In genomic region chr11:120707663-120708062, GRCh38 we compare ENCODE assay signal across 25 cellular contexts.
A peak's percentile ranks its signal among the peaks of the same experiment; 100 is the strongest.
DNase-seq lines count a peak whose midpoint lies in the region; ATAC-seq, FAIRE-seq and TF ChIP-seq lines count a peak whose summit lies in the region.
"Had no signal": no experiment of that assay in that cellular context is flagged by ENCODE, and none has a peak within 500 bp of the region (broad histone marks: within the 10 kb centered on the region; RNA-seq: fewer than 3 reads in every experiment).

No MANE protein-coding gene starts in this region.

- no peak overlapping the region for H2BK5ac ChIP-seq in H1 (ENCODE audit: low read depth, low read length)

- no peak for FAIRE-seq in H1 (lab: Jason Lieb, UNC)
- FAIRE-seq: A204.1, GM12891, GM19239 had no signal

- H3K9me3 ChIP-seq in BLaER1 (peaks cover 5% of the 10 kb centered on the region; the same call in 1 of the 2 replicates), H1 (ENCODE audit: insufficient read depth in 2 of 2, low read depth in 1 of 2, low read length in 1 of 2) (0 out of 4 replicates have a peak, but pooled peaks cover 0 to 2% of the 10 kb centered on the region in 2 experiments), vagina (no peaks in the 10 kb centered on the region), upper lobe of left lung (peaks cover 0 to 9% (median 4%) of the 10 kb centered on the region in 4 donors)
- peaks cover 9 to 35% (median 22%) of the 10 kb centered on the region in 11 experiments; a peak in 21 of 22 replicates for H3K9me3 ChIP-seq in BLaER1 treated with 17β-estradiol and CSF1 and Interleukin-3, amounts not matched to agents 10 nM and 100 nM (replicated peaks in 1 of 11)
- H3K9me3 ChIP-seq: BE2C had no signal

- no peaks in the 10 kb centered on the region for H3K23me2 ChIP-seq in H1 (ENCODE audit: low read depth, low read length)

- H4K20me1 ChIP-seq in BLaER1 (no peaks in the 10 kb centered on the region), H1 (replicated peaks in 1 of 2; ENCODE audit: control insufficient read depth in 1 of 2, insufficient read depth in 2 of 2, low read length in 2 of 2) (no peaks in the 10 kb centered on the region)
- H4K20me1 ChIP-seq in BLaER1 treated with 17β-estradiol and CSF1 and Interleukin-3, amounts not matched to agents 10 nM and 100 nM: no peaks in the 10 kb centered on the region; a peak in 1 of 22 replicates

- no peak overlapping the region for H2BK20ac ChIP-seq in H1 (ENCODE audit: low read length)

- no peak overlapping the region for H2AK5ac ChIP-seq in H1 (ENCODE audit: low read depth, low read length)

- H3K79me2 ChIP-seq in H1 (ENCODE audit: control insufficient read depth in 1 of 2, insufficient read depth in 2 of 2, low read length in 2 of 2): no peaks in the 10 kb centered on the region

- H4K91ac ChIP-seq in H1 (replicated peaks; ENCODE audit: insufficient read length, low read length): no peak overlapping the region

- TF ChIP-seq POLR2A in H1 (IDR thresholded peaks at IDR 0.05; ENCODE audit: control extremely low read depth in 1 of 2, low read depth in 2 of 2, low read length in 2 of 2) (no peak), vagina (IDR thresholded peaks at IDR 0.05) (no peak), upper lobe of left lung (IDR thresholded peaks at IDR 0.05) (no peak)

- H3K27me3 ChIP-seq in BLaER1: no peaks in the 10 kb centered on the region
- peaks cover 0 to 26% (median 0%) of the 10 kb centered on the region in 11 experiments; a peak in 4 of 22 replicates for H3K27me3 ChIP-seq in BLaER1 treated with 17β-estradiol and CSF1 and Interleukin-3, amounts not matched to agents 10 nM and 100 nM
- H3K27me3 ChIP-seq in H1 (replicated peaks in 1 of 4; ENCODE audit: control insufficient read depth in 3 of 4, extremely low read depth in 1 of 4, insufficient read depth in 3 of 4, low read length in 3 of 4): no peaks in the 10 kb centered on the region; a peak in 2 of 7 replicates
- no peaks in the 10 kb centered on the region for H3K27me3 ChIP-seq in vagina
- no peaks in the 10 kb centered on the region for H3K27me3 ChIP-seq in upper lobe of left lung
- H3K27me3 ChIP-seq: BE2C had no signal

- 0 out of 2 replicates have a peak overlapping the region, but pooled peaks have one; percentile 26 for H4K8ac ChIP-seq in H1 (ENCODE audit: extremely low read depth, insufficient read depth, low read length)

- no peak overlapping the region for H3K14ac ChIP-seq in H1 (ENCODE audit: insufficient read length)

- H2AFZ ChIP-seq in H1 (ENCODE audit: low read length): no peak overlapping the region

- no peaks in the 10 kb centered on the region for H3K36me3 ChIP-seq in BLaER1
- H3K36me3 ChIP-seq in BLaER1 treated with 17β-estradiol and CSF1 and Interleukin-3, amounts not matched to agents 10 nM and 100 nM: no peaks in the 10 kb centered on the region
- H3K36me3 ChIP-seq in H1 (ENCODE audit: control insufficient read depth in 2 of 4, insufficient read depth in 4 of 4, low read length in 3 of 4): no peaks in the 10 kb centered on the region; a peak in 1 of 8 replicates
- H3K36me3 ChIP-seq in vagina: no peaks in the 10 kb centered on the region
- H3K36me3 ChIP-seq in upper lobe of left lung: no peaks in the 10 kb centered on the region
- H3K36me3 ChIP-seq: BE2C had no signal

- H3K23ac ChIP-seq in H1 (ENCODE audit: insufficient read length): no peak overlapping the region

- DNase-seq in H1 (ENCODE audit: low read depth in 1 of 2, low spot score in 2 of 2) (no peak), vagina (ENCODE audit: extremely low spot score in 2 of 2) (peak; percentile 7 to 82), NCI-H526 treated with DMSO at 0.1 percent for 48 hours (lab: John Stamatoyannopoulos, UW) (no peak), NCI-H82 (lab: John Stamatoyannopoulos, UW) (no peak), upper lobe of left lung (no peak)
- DNase-seq: 8988T; ACHN; BE2C; C1 segment of cervical spinal cord; CD4-positive, alpha-beta memory T cell; CD4-positive, CD25-positive, alpha-beta regulatory T cell; CD8-positive, alpha-beta memory T cell; COR-L47; DMS 273 treated with DMSO at 0.1 percent for 48 hours; DMS153; DMS53; DMS79; DND-41; EL; GDM1 had no signal

- WGBS in H1 (ENCODE audit: extremely low coverage in 1 of 2, insufficient coverage in 1 of 2, insufficient read length in 1 of 2, insufficient replicate concordance in 2 of 2, low coverage in 1 of 2, low lambda C conversion rate in 2 of 2, missing lambda C conversion rate in 1 of 2), 2 experiments: 79% methylated on average over 2 of the region's 2 CpGs; no CpG with 5 or more reads in 1 of the 2 experiments
- 80 to 95% methylated on average over 1 to 2 of the region's 2 CpGs for WGBS in upper lobe of left lung, 2 donors

- no peak overlapping the region for H3K4ac ChIP-seq in H1 (replicated peaks; ENCODE audit: insufficient read length, low read depth, low read length)

- intact Hi-C loops in vagina (cut with DNase I): no loop called here

- H2BK15ac ChIP-seq in H1 (ENCODE audit: low read length): no peak overlapping the region

- H3K4me3 ChIP-seq in BLaER1 (no peak overlapping the region), H1 (ENCODE audit: extremely low read depth in 1 of 4, insufficient read depth in 2 of 4, low read depth in 3 of 4, low read length in 4 of 4) (no peak overlapping the region), vagina (no peak overlapping the region), upper lobe of left lung (no peak overlapping the region)
- H3K4me3 ChIP-seq in BLaER1 treated with 17β-estradiol and CSF1 and Interleukin-3, amounts not matched to agents 10 nM and 100 nM: peak overlapping the region in 2 of 10 experiments; percentile 33 to 50; a peak in 2 of 20 replicates

- H3K9ac ChIP-seq in BLaER1 (peak overlapping the region; percentile 74), H1 (replicated peaks in 1 of 4; ENCODE audit: extremely low read depth in 1 of 4, low read depth in 3 of 4, low read length in 3 of 4) (no peak overlapping the region)
- peak overlapping the region in 1 of 11 experiments; percentile 72; a peak in 1 of 22 replicates for H3K9ac ChIP-seq in BLaER1 treated with 17β-estradiol and CSF1 and Interleukin-3, amounts not matched to agents 10 nM and 100 nM

- no peak overlapping the region for H3K56ac ChIP-seq in H1 (replicated peaks; ENCODE audit: insufficient read length, low read depth, low read length)

- TF ChIP-seq CTCF in H1 (IDR thresholded peaks at IDR 0.05; ENCODE audit: control extremely low read depth in 1 of 3, insufficient read depth in 1 of 3, low read depth in 1 of 3, low read length in 3 of 3) (no peak), vagina (IDR thresholded peaks at IDR 0.05) (no peak), upper lobe of left lung (IDR thresholded peaks at IDR 0.05) (no peak)

- CTCF ChIA-PET in H1 (lab: Charles Lee; ENCODE audit: partially characterized antibody): interaction anchor here (0.7 to 19.6 kb wide), 8 partner anchors 5 to 94 kb away, joined by 3 to 300 read pairs (median 5); no protein-coding TSS in a partner anchor

- TF ChIP-seq RAD21 in H1 (IDR thresholded peaks at IDR 0.05 in 1 of 2, conservative IDR thresholded peaks at IDR 0.05 in 1 of 2; ENCODE audit: low read depth in 2 of 2, low read length in 2 of 2): no peak

- H3K4me1 ChIP-seq in BLaER1 (peaks cover 100% of the 10 kb centered on the region), H1 (replicated peaks in 1 of 4; ENCODE audit: control insufficient read depth in 3 of 4, insufficient read depth in 4 of 4, low read length in 3 of 4) (peaks cover 0 to 8% (median 4%) of the 10 kb centered on the region in 4 experiments; a peak in 3 of 7 replicates), vagina (peaks cover 27% of the 10 kb centered on the region), upper lobe of left lung (peaks cover 8 to 12% (median 10%) of the 10 kb centered on the region in 4 donors)
- peaks cover 28 to 100% (median 91%) of the 10 kb centered on the region in 10 experiments for H3K4me1 ChIP-seq in BLaER1 treated with 17β-estradiol and CSF1 and Interleukin-3, amounts not matched to agents 10 nM and 100 nM
- H3K4me1 ChIP-seq: BE2C had no signal

- ATAC-seq in upper lobe of left lung (ENCODE audit: low FRiP score in 2 of 2): no peak

- POLR2A ChIA-PET in H1 (lab: Charles Lee; ENCODE audit: partially characterized antibody): no interaction called here

- no peaks in the 10 kb centered on the region for H3K79me1 ChIP-seq in H1 (ENCODE audit: low read depth, low read length)

- no peak overlapping the region; the same call in 1 of the 2 replicates for H2BK12ac ChIP-seq in H1 (ENCODE audit: low read depth, low read length)

- H2BK120ac ChIP-seq in H1 (replicated peaks; ENCODE audit: low read depth, low read length): no peak overlapping the region

- H3K27ac ChIP-seq in BLaER1: peak overlapping the region; percentile 84
- peak overlapping the region in 5 of 11 experiments; percentile 50 to 78 (median 75); a peak in 10 of 22 replicates for H3K27ac ChIP-seq in BLaER1 treated with 17β-estradiol and CSF1 and Interleukin-3, amounts not matched to agents 10 nM and 100 nM
- H3K27ac ChIP-seq in H1 (ENCODE audit: low read depth, low read length): no peak overlapping the region
- H3K27ac ChIP-seq in vagina: no peak overlapping the region
- no peak overlapping the region for H3K27ac ChIP-seq in upper lobe of left lung

- H4K5ac ChIP-seq in H1 (ENCODE audit: insufficient read length, low read depth, low read length): no peak overlapping the region

- H3K4me2 ChIP-seq in BLaER1 (peak overlapping the region; percentile 87), H1 (ENCODE audit: insufficient read depth in 1 of 2, low read depth in 2 of 2, low read length in 2 of 2) (no peak overlapping the region)
- peak overlapping the region in 8 of 11 experiments; percentile 34 to 93 (median 88); a peak in 14 of 22 replicates for H3K4me2 ChIP-seq in BLaER1 treated with 17β-estradiol and CSF1 and Interleukin-3, amounts not matched to agents 10 nM and 100 nM

- TF ChIP-seq EP300 in H1 (IDR thresholded peaks at IDR 0.05; ENCODE audit: borderline replicate concordance in 1 of 2, low read depth in 2 of 2, low read length in 2 of 2): no peak
- no peak for TF ChIP-seq EP300 in upper lobe of left lung (IDR thresholded peaks at IDR 0.05)

- H3K18ac ChIP-seq in H1 (ENCODE audit: extremely low read depth, low read length): no peak overlapping the region

TF ChIP-seq in H1, 55 proteins besides CTCF, POLR2A, EP300 and RAD21:
- no peak for TF ChIP-seq GTF2F1 (IDR thresholded peaks at IDR 0.05; ENCODE audit: borderline replicate concordance, low read depth, low read length)
TF ChIP-seq in H1: peak in this region for 0.

Comparison
In these comparisons a context has a peak if more than half of its experiments do, and no peak if none do; other contexts are left out.
1. H3K4me2 ChIP-seq: peak in BLaER1 (single experiment) and BLaER1 treated with 17β-estradiol and CSF1 and Interleukin-3, amounts not matched to agents 10 nM and 100 nM (8 of 11); none in H1 (0 of 2).
2. DNase-seq: peak in vagina (2 of 2); none in H1 (0 of 2), NCI-H526 treated with DMSO at 0.1 percent for 48 hours (single experiment), NCI-H82 (single experiment) and upper lobe of left lung (0 of 2).